In the genomic region with DNA sequence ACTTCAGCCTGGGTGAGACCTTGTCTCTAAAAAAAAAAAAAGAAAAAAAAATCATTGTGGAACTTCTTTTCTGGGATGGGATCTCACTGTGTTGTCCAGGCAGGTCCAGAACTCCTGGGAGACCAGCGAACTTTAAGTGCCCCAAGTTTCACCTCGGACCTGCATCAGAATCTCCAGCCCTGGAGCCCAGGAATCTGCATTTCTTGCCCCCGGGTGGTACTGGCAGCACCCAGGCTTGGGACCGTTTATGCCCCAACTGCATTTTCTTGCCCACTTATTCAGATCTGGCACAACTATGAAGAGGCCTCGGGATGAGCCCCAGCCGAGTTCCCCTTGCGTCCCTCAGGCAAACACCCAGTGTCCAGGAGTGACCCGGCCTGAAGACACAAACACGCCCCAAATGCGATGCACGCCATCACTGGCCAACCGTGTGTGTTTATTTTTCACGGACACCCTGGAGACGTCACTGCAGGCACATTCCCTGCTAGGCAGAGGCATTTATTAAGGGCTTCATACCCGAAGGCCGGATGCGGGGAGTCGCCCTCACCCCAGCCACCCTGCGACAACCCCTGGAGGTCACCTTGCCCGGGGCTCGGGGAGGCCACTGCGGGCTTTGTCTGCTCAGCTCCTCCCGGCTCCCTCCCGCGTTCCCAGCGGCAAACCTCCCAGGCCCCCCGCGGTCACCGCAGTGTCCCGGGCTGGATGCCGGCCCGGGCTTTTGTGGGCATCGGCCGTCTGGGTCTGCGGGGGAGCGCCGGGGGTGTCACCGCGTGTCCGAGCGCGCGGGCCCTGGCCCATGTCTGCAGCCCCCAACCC, we compare ENCODE assay signal across 8 cellular contexts. TPM values are rescaled to one million over a fixed set of nuclear protein-coding genes. Genes with fewer than 3 reads are reported as not detected.
A peak's percentile ranks its signal among the peaks of the same experiment; 100 is the strongest.
DNase-seq lines count a peak whose midpoint lies in the region; ATAC-seq, FAIRE-seq and TF ChIP-seq lines count a peak whose summit lies in the region.

No MANE protein-coding gene starts in this region.

- no peak overlapping the region for H3K27ac Mint-ChIP-seq in stimulated activated naive CD8-positive, alpha-beta T cell treated with anti-CD3 and anti-CD28 coated beads, Interleukin-15, amount 100 ng/mL, for 72 hours

- H3K9me1 ChIP-seq in keratinocyte (ENCODE audit: control insufficient read depth, extremely low read depth, insufficient read depth, low read length): no peaks in the 10 kb centered on the region

- 15% methylated on average over 13 of the region's 43 CpGs for WGBS in mammary epithelial cell (ENCODE audit: low coverage, missing lambda C conversion rate)

- H4K20me1 ChIP-seq in mammary epithelial cell (ENCODE audit: insufficient read depth, low read length): no peaks in the 10 kb centered on the region
- no peaks in the 10 kb centered on the region for H4K20me1 ChIP-seq in keratinocyte (ENCODE audit: control insufficient read depth, extremely low read depth, insufficient read depth, low read length)

- TF ChIP-seq CTCF in NB4 (IDR thresholded peaks at IDR 0.05; ENCODE audit: low read depth, low read length): no peak
- TF ChIP-seq CTCF in mammary epithelial cell (conservative IDR thresholded peaks at IDR 0.05 in 1 of 2, IDR thresholded peaks at IDR 0.05 in 1 of 2; ENCODE audit: extremely low read depth in 1 of 2, insufficient read depth in 1 of 2, low read depth in 1 of 2, low read length in 2 of 2): no peak
- no peak for TF ChIP-seq CTCF in keratinocyte (optimal IDR thresholded peaks at IDR 0.05 in 1 of 3, IDR thresholded peaks at IDR 0.05 in 1 of 3, conservative IDR thresholded peaks at IDR 0.05 in 1 of 3; ENCODE audit: extremely low read depth in 1 of 3, insufficient read depth in 2 of 3, low read length in 3 of 3)

- intact Hi-C loops in mammary epithelial cell (cut with micrococcal nuclease): loop anchor here (2.0 kb wide), 1 partner anchor 15 kb away; no protein-coding TSS in a partner anchor

- dilution Hi-C loops in mammary epithelial cell (cut with HindIII; ENCODE audit: low sequenced_read_pairs) (no loop called here), keratinocyte (cut with MboI; ENCODE audit: extremely low pct_ligation_motif_present, low sequenced_read_pairs) (no loop called here)

- BruUV-seq in mammary epithelial cell (replicated peaks; lab: Mats Ljungman, UMichigan): no TSS peak

- H3K27ac ChIP-seq in mammary epithelial cell (ENCODE audit: insufficient read depth, low read depth, low read length): no peak overlapping the region
- no peak overlapping the region for H3K27ac ChIP-seq in keratinocyte (ENCODE audit: control insufficient read depth, insufficient read depth, low read length)

- TF ChIP-seq POLR2A in NB4 (IDR thresholded peaks at IDR 0.05; ENCODE audit: extremely low read depth, insufficient read length): no peak

- no peaks in the 10 kb centered on the region for H3K9me3 Mint-ChIP-seq in stimulated activated naive CD8-positive, alpha-beta T cell treated with anti-CD3 and anti-CD28 coated beads, Interleukin-15, amount 100 ng/mL, for 72 hours

- peak overlapping the region; percentile 98 for H3K4me2 ChIP-seq in mammary epithelial cell (ENCODE audit: insufficient read depth, low read depth, low read length)
- H3K4me2 ChIP-seq in keratinocyte (ENCODE audit: control insufficient read depth, extremely low read depth, insufficient read depth, low read depth, low read length): peak overlapping the region; percentile 90

- H2AFZ ChIP-seq in mammary epithelial cell (ENCODE audit: low read depth, low read length) (peak overlapping the region; percentile 69), keratinocyte (ENCODE audit: control insufficient read depth, low read length) (peak overlapping the region; percentile 4)

- H3K4me3 Mint-ChIP-seq in stimulated activated naive CD8-positive, alpha-beta T cell treated with anti-CD3 and anti-CD28 coated beads, Interleukin-15, amount 100 ng/mL, for 72 hours: peak overlapping the region; percentile 41 to 50

- DNase-seq in EL: peak; percentile 74
- peak; percentile 59 for DNase-seq in NB4 (ENCODE audit: low read depth)
- DNase-seq in mammary epithelial cell: no peak
- no peak for DNase-seq in keratinocyte (ENCODE audit: low read depth, low spot score)
- DNase-seq in stimulated activated naive CD8-positive, alpha-beta T cell treated with anti-CD3 and anti-CD28 coated beads, Interleukin-15, amount 100 ng/mL, for 72 hours: no peak
- no peak for DNase-seq in ureter (ENCODE audit: low spot score)
- DNase-seq in NCI-H128 (lab: John Stamatoyannopoulos, UW; ENCODE audit: unreplicated experiment): no peak

- H3K27me3 Mint-ChIP-seq in stimulated activated naive CD8-positive, alpha-beta T cell treated with anti-CD3 and anti-CD28 coated beads, Interleukin-15, amount 100 ng/mL, for 72 hours: peaks cover 46% of the 10 kb centered on the region

- CTCF ChIA-PET in mammary epithelial cell (lab: Charles Lee; ENCODE audit: low non-redundant PET): no interaction called here

- H3K4me1 ChIP-seq in mammary epithelial cell (ENCODE audit: insufficient read depth, low read length) (peaks cover 14% of the 10 kb centered on the region), keratinocyte (ENCODE audit: control insufficient read depth, extremely low read depth, insufficient read depth, low read length) (peaks cover 5% of the 10 kb centered on the region)

- H3K79me2 ChIP-seq in mammary epithelial cell (ENCODE audit: insufficient read depth, low read length) (no peaks in the 10 kb centered on the region), keratinocyte (ENCODE audit: control insufficient read depth, insufficient read depth, low read length) (no peaks in the 10 kb centered on the region)

- H3K27me3 ChIP-seq in mammary epithelial cell (ENCODE audit: insufficient read depth, low read length) (no peaks in the 10 kb centered on the region), keratinocyte (ENCODE audit: control insufficient read depth, extremely low read depth, insufficient read depth, low read length) (no peaks in the 10 kb centered on the region)

- H3K4me3 ChIP-seq in NB4 (ENCODE audit: low read depth, low read length) (peak overlapping the region; percentile 21), mammary epithelial cell (replicated peaks in 1 of 3; ENCODE audit: insufficient read depth in 1 of 3, low read depth in 2 of 3, low read length in 3 of 3) (peak overlapping the region; percentile 32 to 52 (median 36)), keratinocyte (ENCODE audit: control insufficient read depth in 2 of 3, extremely low read depth in 1 of 3, insufficient read depth in 2 of 3, low read depth in 1 of 3, low read length in 3 of 3) (peak overlapping the region; percentile 43 to 66 (median 57))

- FAIRE-seq in keratinocyte (lab: Jason Lieb, UNC): no peak

- in situ Hi-C loops in mammary epithelial cell (cut with MboI; ENCODE audit: low sequenced_read_pairs in 2 of 2): no loop called here

- peaks cover 6% of the 10 kb centered on the region for H3K4me1 Mint-ChIP-seq in stimulated activated naive CD8-positive, alpha-beta T cell treated with anti-CD3 and anti-CD28 coated beads, Interleukin-15, amount 100 ng/mL, for 72 hours

- ATAC-seq in stimulated activated naive CD8-positive, alpha-beta T cell treated with anti-CD3 and anti-CD28 coated beads, Interleukin-15, amount 100 ng/mL, for 72 hours: peak; percentile 5
- no peak for ATAC-seq in HG03469 (IDR thresholded peaks at IDR 0.05; ENCODE audit: unreplicated experiment)

- H3K36me3 ChIP-seq in mammary epithelial cell (ENCODE audit: insufficient read depth, low read length) (no peaks in the 10 kb centered on the region), keratinocyte (ENCODE audit: control insufficient read depth in 2 of 2, extremely low read depth in 1 of 2, insufficient read depth in 2 of 2, low read length in 2 of 2) (no peaks in the 10 kb centered on the region)

- H3K9me3 ChIP-seq in mammary epithelial cell (replicated peaks; ENCODE audit: insufficient read depth, low read length) (no peaks in the 10 kb centered on the region), keratinocyte (ENCODE audit: control insufficient read depth, low read depth, low read length) (no peaks in the 10 kb centered on the region)

- H3K9ac ChIP-seq in mammary epithelial cell (ENCODE audit: insufficient read depth, low read length) (no peak overlapping the region), keratinocyte (ENCODE audit: control insufficient read depth, extremely low read depth, insufficient read depth, low read length) (peak overlapping the region; percentile 9)

RNA-seq across cellular contexts. Expression of gene SPIRE2, which starts 0.7 kb away (rescaled TPM):
- total RNA-seq in mammary epithelial cell: 1 to 10 TPM; 1.7 to 7.1 TPM
- polyA plus RNA-seq in mammary epithelial cell: 2.2 TPM
- 5.1 TPM for polyA minus RNA-seq in mammary epithelial cell
- 1.1 to 1.7 TPM (median 1.3 TPM) in 3 replicates for polyA plus RNA-seq in keratinocyte
- 3.1 TPM for polyA plus RNA-seq in keratinocyte (2011; ENCODE audit: low read depth)
- polyA plus RNA-seq in keratinocyte (2011; cell fraction: cytosol; rRNA removed): 0.83 and 1.2 TPM in 2 replicates
- 3.2 and 3.4 TPM in 2 replicates for polyA plus RNA-seq in keratinocyte (2011; cell fraction: nucleus; rRNA removed)
- 1.1 and 1.5 TPM in 2 replicates for polyA plus RNA-seq in keratinocyte (2012; ENCODE audit: low replicate concordance)
- polyA minus RNA-seq in keratinocyte: 0.96 to 2.5 TPM (median 0.99 TPM) in 3 replicates
- 2.9 TPM for polyA minus RNA-seq in keratinocyte (2011; cell fraction: cytosol; rRNA and poly(A)+ RNA removed)
- 1.6 and 1.8 TPM in 2 replicates for polyA minus RNA-seq in keratinocyte (2011; cell fraction: nucleus; rRNA and poly(A)+ RNA removed)
- total RNA-seq in ureter: 41.6 TPM

RNA-seq across cellular contexts. Expression of gene FANCA, which starts 11.1 kb away (rescaled TPM):
- total RNA-seq in mammary epithelial cell: 10 to 100 TPM in 1 of 2 donors, 1 to 10 TPM in 1; 4.8 to 43.6 TPM
- 31.0 TPM for polyA plus RNA-seq in mammary epithelial cell
- polyA minus RNA-seq in mammary epithelial cell: 62.6 TPM
- polyA plus RNA-seq in keratinocyte: 4.0 to 15.6 TPM (median 11.3 TPM) in 3 replicates
- polyA plus RNA-seq in keratinocyte (2011; ENCODE audit: low read depth): 0.94 TPM
- 3.0 and 3.1 TPM in 2 replicates for polyA plus RNA-seq in keratinocyte (2011; cell fraction: cytosol; rRNA removed)
- 19.1 and 21.4 TPM in 2 replicates for polyA plus RNA-seq in keratinocyte (2011; cell fraction: nucleus; rRNA removed)
- polyA plus RNA-seq in keratinocyte (2012; ENCODE audit: low replicate concordance): 1.6 and 9.3 TPM in 2 replicates
- 8.1 to 25.0 TPM (median 24.1 TPM) in 3 replicates for polyA minus RNA-seq in keratinocyte
- polyA minus RNA-seq in keratinocyte (2011; cell fraction: cytosol; rRNA and poly(A)+ RNA removed): 6.3 TPM
- polyA minus RNA-seq in keratinocyte (2011; cell fraction: nucleus; rRNA and poly(A)+ RNA removed): 10.6 and 14.5 TPM in 2 replicates
- total RNA-seq in ureter: 8.1 TPM

RNA-seq across cellular contexts. Expression of gene TCF25, which starts 45.8 kb away (rescaled TPM):
- total RNA-seq in mammary epithelial cell (100 to 1,000 TPM; 164 to 188 TPM), ureter (224 TPM)
- polyA plus RNA-seq in mammary epithelial cell (102 TPM), keratinocyte (92.4 to 103 TPM (median 97.5 TPM) in 3 replicates)
- polyA minus RNA-seq in mammary epithelial cell (70.6 TPM), keratinocyte (71.8 to 112 TPM (median 90.6 TPM) in 3 replicates)
- 222 TPM for polyA plus RNA-seq in keratinocyte (2011; ENCODE audit: low read depth)
- 51.5 and 85.9 TPM in 2 replicates for polyA plus RNA-seq in keratinocyte (2011; cell fraction: cytosol; rRNA removed)
- 218 and 219 TPM in 2 replicates for polyA plus RNA-seq in keratinocyte (2011; cell fraction: nucleus; rRNA removed)
- 109 and 116 TPM in 2 replicates for polyA plus RNA-seq in keratinocyte (2012; ENCODE audit: low replicate concordance)
- 68.1 TPM for polyA minus RNA-seq in keratinocyte (2011; cell fraction: cytosol; rRNA and poly(A)+ RNA removed)
- 51.9 and 53.5 TPM in 2 replicates for polyA minus RNA-seq in keratinocyte (2011; cell fraction: nucleus; rRNA and poly(A)+ RNA removed)

Comparison
In these comparisons a context has a peak if more than half of its experiments do, and no peak if none do; other contexts are left out.
1. DNase-seq: peak in EL (single experiment) and NB4 (single experiment); none in mammary epithelial cell (single experiment), keratinocyte (single experiment), stimulated activated naive CD8-positive, alpha-beta T cell treated with anti-CD3 and anti-CD28 coated beads, Interleukin-15, amount 100 ng/mL, for 72 hours (0 of 2), ureter (single experiment) and NCI-H128 (single experiment).
2. Peak in every context shown above with its lines, with median percentiles within 50 percentile points of each other: H3K4me3 ChIP-seq.